In the genomic region with DNA sequence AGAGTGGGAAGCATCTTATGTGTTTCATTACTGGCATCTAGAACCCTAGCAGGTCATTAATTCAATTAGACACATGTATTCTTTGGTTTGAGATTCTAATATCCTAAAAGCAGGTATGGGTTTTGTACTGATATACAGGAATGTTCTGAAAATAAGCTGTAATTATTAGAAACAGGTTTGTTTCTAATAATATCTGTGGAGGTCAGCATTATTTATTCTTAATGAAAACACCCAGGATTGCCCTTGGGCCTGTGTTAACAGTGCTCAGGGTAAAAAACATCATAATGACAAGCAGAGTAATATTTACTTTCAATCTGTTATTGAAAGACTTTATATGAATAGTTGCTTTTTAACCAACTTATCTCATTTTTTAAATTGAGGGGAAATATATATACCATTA, we compare ENCODE assay signal across 34 cellular contexts.
"Had no signal": no experiment of that assay in that cellular context is flagged by ENCODE, and none has a peak within 500 bp of the region (broad histone marks: within the 10 kb centered on the region; RNA-seq: fewer than 3 reads in every experiment).

No MANE protein-coding gene starts in this region.

- ATAC-seq: activated CD8-positive, alpha-beta T cell treated with anti-CD3 and anti-CD28 coated beads for 36 hours; activated naive CD4-positive, alpha-beta T cell treated with anti-CD3 and anti-CD28 coated beads, Interleukin-2, amount 50 U/mL, for 72 hours; activated T-cell treated with anti-CD3 and anti-CD28 coated beads, Interleukin-2, amount 50 U/mL, for 4 hours; activated T-cell treated with anti-CD3 and anti-CD28 coated beads, Interleukin-2, amount 50 U/mL, for 72 hours; activated T-helper 17 cell treated with anti-CD3 and anti-CD28 coated beads, Interleukin-2, amount 50 U/mL, for 72 hours had no signal

- H3K27me3 ChIP-seq: adrenal gland, ascending aorta, cardiac muscle cell had no signal

- H3K4me1 ChIP-seq: ascending aorta had no signal

- H3K36me3 ChIP-seq: adrenal gland, ascending aorta, cardiac muscle cell had no signal

- DNase-seq: activated B cell treated with CpG ODN at 0.5 μM for 24 hours; activated CD4-positive, alpha-beta memory T cell treated with anti-CD3 and anti-CD28 coated beads for 36 hours; activated CD4-positive, alpha-beta T cell treated with anti-CD3 and anti-CD28 coated beads for 4 hours; activated CD4-positive, alpha-beta T cell treated with anti-CD3 and anti-CD28 coated beads, Interleukin-2, amount 10 ng/mL, durations not matched to agents 24 days and 14 days; activated CD4-positive, alpha-beta T cell treated with anti-CD3 and anti-CD28 coated beads, Interleukin-2, amount 50 U/mL, for 1 hour; activated CD4-positive, alpha-beta T cell treated with anti-CD3 and anti-CD28 coated beads, Interleukin-2, amount 50 U/mL, for 4 hours; activated CD4-positive, CD25-positive, alpha-beta regulatory T cell treated with anti-CD3 and anti-CD28 coated beads, Interleukin-2, amount 50 U/mL, for 72 hours; activated CD8-positive, alpha-beta memory T cell treated with anti-CD3 and anti-CD28 coated beads, Interleukin-2, amount 50 U/mL, for 4 hours; activated CD8-positive, alpha-beta T cell treated with anti-CD3 and anti-CD28 coated beads for 36 hours; activated effector memory CD4-positive, alpha-beta T cell treated with anti-CD3 and anti-CD28 coated beads, Interleukin-2, amount 50 U/mL, for 16 hours; activated gamma-delta T cell treated with Interleukin-2 at 50 U/mL for 16 hours; activated naive CD4-positive, alpha-beta T cell; activated naive CD4-positive, alpha-beta T cell treated with anti-CD3 and anti-CD28 coated beads for 36 hours; activated naive CD4-positive, alpha-beta T cell treated with anti-CD3 and anti-CD28 coated beads, Interleukin-2, amount 50 U/mL, for 16 hours; activated naive CD8-positive, alpha-beta T cell treated with anti-CD3 and anti-CD28 coated beads for 36 hours; activated T-cell treated with anti-CD3 and anti-CD28 coated beads for 4 hours; activated T-cell treated with anti-CD3 and anti-CD28 coated beads, Interleukin-2, amount 50 U/mL, for 1 hour; activated T-cell treated with anti-CD3 and anti-CD28 coated beads, Interleukin-2, amount 50 U/mL, for 4 hours; activated T-cell treated with anti-CD3 and anti-CD28 coated beads, Interleukin-2, amount 50 U/mL, for 72 hours; adrenal gland; amygdala; anterior cingulate cortex; caudate nucleus; cerebellar nuclear complex; T-helper 1 cell; T-helper 2 cell; T-helper 9 cell had no signal

- H3K4me3 ChIP-seq: adrenal gland, ascending aorta, cardiac muscle cell had no signal

- H3K9me3 ChIP-seq: adrenal gland, ascending aorta had no signal

- H3K27ac ChIP-seq: adrenal gland, ascending aorta, cardiac muscle cell, VCaP had no signal

- FAIRE-seq: bronchial epithelial cell, TTC549 had no signal
